ENCODE assay signal across 10 cellular contexts in the genomic region with DNA sequence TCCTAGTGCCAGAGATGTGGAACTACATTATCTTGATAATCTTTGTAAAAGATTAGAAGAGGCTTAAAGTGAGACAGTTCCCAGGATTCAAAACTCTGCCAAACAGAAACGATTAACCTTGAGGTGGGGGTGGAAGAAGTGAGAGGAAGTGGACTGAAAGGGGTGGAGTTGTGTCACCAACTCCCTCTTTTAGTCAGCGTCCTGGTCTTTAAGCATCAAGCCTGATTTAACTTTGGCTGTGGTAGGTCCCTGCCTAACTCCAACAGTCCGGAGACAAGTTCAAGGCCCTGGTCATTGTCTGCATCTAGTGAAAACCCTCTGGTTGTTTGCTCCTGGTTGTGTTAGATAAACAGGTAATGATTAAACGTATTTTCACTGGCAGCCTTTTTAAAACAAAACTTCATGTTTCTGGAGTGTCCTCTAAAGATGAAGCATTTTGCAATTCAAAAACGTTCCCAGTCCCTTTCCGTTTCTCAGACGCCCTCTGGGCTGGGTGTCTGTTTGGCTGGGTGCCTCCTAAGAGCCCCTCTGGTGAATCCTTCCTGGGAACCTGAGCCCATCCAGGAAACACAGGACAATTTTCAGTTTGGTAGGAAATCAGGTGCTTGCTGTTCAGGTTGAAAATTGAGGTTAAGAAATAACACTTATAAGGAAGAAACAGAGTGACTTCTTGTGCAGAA.
DNase-seq lines count a peak whose midpoint lies in the region; ATAC-seq, FAIRE-seq and TF ChIP-seq lines count a peak whose summit lies in the region.
"Had no signal": no experiment of that assay in that cellular context is flagged by ENCODE, and none has a peak within 500 bp of the region (broad histone marks: within the 10 kb centered on the region; RNA-seq: fewer than 3 reads in every experiment).

No MANE protein-coding gene starts in this region.

- H3K36me3 Mint-ChIP-seq in astrocyte (ENCODE audit: low read depth, unreplicated experiment) (no peaks in the 10 kb centered on the region), natural killer cell (no peaks in the 10 kb centered on the region)

- H3K27me3 Mint-ChIP-seq in astrocyte (ENCODE audit: low read depth, unreplicated experiment) (peaks cover 7% of the 10 kb centered on the region), natural killer cell (ENCODE audit: low read depth in 2 of 2) (peaks cover 0 to 9% of the 10 kb centered on the region in 2 donors)

- H3K27ac Mint-ChIP-seq in astrocyte (ENCODE audit: unreplicated experiment) = no peak overlapping the region
- no peak overlapping the region for H3K27ac Mint-ChIP-seq in natural killer cell

- no peak overlapping the region for H3K27ac ChIP-seq in astrocyte (ENCODE audit: low read depth, low read length)
- H3K27ac ChIP-seq: coronary artery, gastroesophageal sphincter had no signal

- H4K20me1 ChIP-seq in astrocyte (ENCODE audit: insufficient read depth, low read length) = no peaks in the 10 kb centered on the region

- FAIRE-seq in GM18507 (lab: Jason Lieb, UNC) = peak; percentile 56
- FAIRE-seq in astrocyte (lab: Jason Lieb, UNC) = no peak

- H2AFZ ChIP-seq in astrocyte (ENCODE audit: low read depth, low read length) = no peak overlapping the region

- TF ChIP-seq CTCF in astrocyte (IDR thresholded peaks at IDR 0.05; ENCODE audit: insufficient read depth, low read depth, low read length) (no peak), natural killer cell (IDR thresholded peaks at IDR 0.05) (no peak)

- intact Hi-C loops in natural killer cell (cut with micrococcal nuclease) = no loop called here

- H3K27me3 ChIP-seq in astrocyte (ENCODE audit: insufficient read depth, low read length) = peaks cover 11% of the 10 kb centered on the region
- H3K27me3 ChIP-seq: gastroesophageal sphincter had no signal

- peaks cover 7% of the 10 kb centered on the region for H3K4me1 ChIP-seq in astrocyte (ENCODE audit: insufficient read depth, low read length)
- H3K4me1 ChIP-seq: gastroesophageal sphincter had no signal

- peak overlapping the region; percentile 4 for H3K4me2 ChIP-seq in astrocyte (ENCODE audit: low read length)

- H3K4me1 Mint-ChIP-seq in astrocyte (ENCODE audit: low read depth, unreplicated experiment) = no peaks in the 10 kb centered on the region
- H3K4me1 Mint-ChIP-seq in natural killer cell = peaks cover 43 to 46% of the 10 kb centered on the region in 2 donors

- H3K4me3 Mint-ChIP-seq in astrocyte (ENCODE audit: unreplicated experiment) = no peak overlapping the region
- peak overlapping the region; percentile 67 for H3K4me3 Mint-ChIP-seq in natural killer cell

- ATAC-seq in natural killer cell = peak; percentile 58 to 70 (median 67)
- ATAC-seq: gastroesophageal sphincter had no signal

- H3K79me2 ChIP-seq in astrocyte (ENCODE audit: insufficient read depth, low read length) = no peaks in the 10 kb centered on the region

- H3K9me3 Mint-ChIP-seq in astrocyte (ENCODE audit: unreplicated experiment) = no peaks in the 10 kb centered on the region
- H3K9me3 Mint-ChIP-seq in natural killer cell = no peaks in the 10 kb centered on the region

- H3K4me3 ChIP-seq in astrocyte (ENCODE audit: insufficient read depth, low read depth, low read length) = no peak overlapping the region
- H3K4me3 ChIP-seq: coronary artery, gastroesophageal sphincter had no signal

- DNase-seq in GM18507 (ENCODE audit: extremely low spot score, insufficient read length, low read depth) (no peak), NCI-H69 (lab: John Stamatoyannopoulos, UW) (peak; percentile 76), astrocyte (ENCODE audit: low read depth) (peak; percentile 57), natural killer cell (no peak), NCI-H345 (lab: John Stamatoyannopoulos, UW) (no peak), LoVo (ENCODE audit: low spot score) (no peak), HuH-7.5 (ENCODE audit: low spot score) (no peak)
- no peak for DNase-seq in stimulated activated CD4-positive, alpha-beta T cell treated with anti-CD3 and anti-CD28 coated beads, Interleukin-1b, Interleukin-23, amount 100 ng/mL, for 48 hours

- no peaks in the 10 kb centered on the region for H3K9me3 ChIP-seq in astrocyte (ENCODE audit: insufficient read depth, low read depth, low read length)
- H3K9me3 ChIP-seq: gastroesophageal sphincter had no signal

- no peak overlapping the region for H3K9ac ChIP-seq in astrocyte (ENCODE audit: low read length)

- H3K36me3 ChIP-seq in astrocyte (ENCODE audit: insufficient read depth, low read length) = no peaks in the 10 kb centered on the region
- H3K36me3 ChIP-seq: gastroesophageal sphincter had no signal

Comparison
In these comparisons a context has a peak if more than half of its experiments do, and no peak if none do; other contexts are left out.
1. DNase-seq: peak in NCI-H69 (single experiment) and astrocyte (single experiment); none in GM18507 (single experiment), natural killer cell (single experiment), NCI-H345 (single experiment), stimulated activated CD4-positive, alpha-beta T cell treated with anti-CD3 and anti-CD28 coated beads, Interleukin-1b, Interleukin-23, amount 100 ng/mL, for 48 hours (single experiment), LoVo (single experiment) and HuH-7.5 (single experiment).